Comparison of ENCODE assay signal across 38 cellular contexts in genomic region chr14:98458702-98459101, GRCh38.
"Had no signal": no experiment of that assay in that cellular context is flagged by ENCODE, and none has a peak within 500 bp of the region (broad histone marks: within the 10 kb centered on the region; RNA-seq: fewer than 3 reads in every experiment).

No MANE protein-coding gene starts in this region.

- H3K36me3 Mint-ChIP-seq: activated naive CD8-positive, alpha-beta T cell treated with anti-CD3 and anti-CD28 coated beads for 36 hours; brain had no signal

- H3K4me3 ChIP-seq: adrenal gland, ascending aorta, body of pancreas, breast epithelium, cardiac muscle cell had no signal

- H3K4me3 Mint-ChIP-seq: activated naive CD4-positive, alpha-beta T cell treated with anti-CD3 and anti-CD28 coated beads for 36 hours; activated naive CD4-positive, alpha-beta T cell treated with anti-CD3 and anti-CD28 coated beads, Interleukin-2, amount 10 ng/mL, durations not matched to agents 7 days and 5 days; activated naive CD4-positive, alpha-beta T cell treated with anti-CD3 and anti-CD28 coated beads, Interleukin-2, amount 50 U/mL, for 24 hours; activated naive CD8-positive, alpha-beta T cell; activated naive CD8-positive, alpha-beta T cell treated with anti-CD3 and anti-CD28 coated beads for 36 hours; activated naive CD8-positive, alpha-beta T cell treated with anti-CD3 and anti-CD28 coated beads, Interleukin-2, amount 10 ng/mL, durations not matched to agents 7 days and 5 days; activated naive CD8-positive, alpha-beta T cell treated with anti-CD3 and anti-CD28 coated beads, Interleukin-2, amount 50 U/mL, for 24 hours; activated T-cell treated with anti-CD3 and anti-CD28 coated beads, Interleukin-2, amount 50 U/mL, for 24 hours; activated T-cell treated with anti-CD3 and anti-CD28 coated beads, Interleukin-2, amount 50 U/mL, for 4 hours; activated T-cell treated with anti-CD3 and anti-CD28 coated beads, Interleukin-2, amount 50 U/mL, for 72 hours; activated T-helper 1 cell treated with anti-CD3 and anti-CD28 coated beads, Interleukin-12 subunit alpha, Interleukin-12 subunit beta, Interleukin-2, Interleukin-4 antibody, amounts not matched to agents 30 ng/mL and 10 ng/mL and 1 ng/mL, durations not matched to agents 14 hours and 24 hours and 36 hours; brain; central memory CD8-positive, alpha-beta T cell had no signal

- FAIRE-seq: astrocyte had no signal

- H3K27me3 Mint-ChIP-seq: activated naive CD4-positive, alpha-beta T cell treated with anti-CD3 and anti-CD28 coated beads, Interleukin-2, amount 10 ng/mL, durations not matched to agents 7 days and 5 days; activated naive CD4-positive, alpha-beta T cell treated with anti-CD3 and anti-CD28 coated beads, Interleukin-2, amount 50 U/mL, for 24 hours; activated naive CD8-positive, alpha-beta T cell; activated naive CD8-positive, alpha-beta T cell treated with anti-CD3 and anti-CD28 coated beads for 36 hours; activated naive CD8-positive, alpha-beta T cell treated with anti-CD3 and anti-CD28 coated beads, Interleukin-2, amount 10 ng/mL, durations not matched to agents 7 days and 5 days; activated naive CD8-positive, alpha-beta T cell treated with anti-CD3 and anti-CD28 coated beads, Interleukin-2, amount 50 U/mL, for 24 hours; activated T-cell treated with anti-CD3 and anti-CD28 coated beads, Interleukin-2, amount 50 U/mL, for 24 hours; central memory CD8-positive, alpha-beta T cell had no signal

- H3K4me1 Mint-ChIP-seq: activated naive CD4-positive, alpha-beta T cell treated with anti-CD3 and anti-CD28 coated beads, Interleukin-2, amount 10 ng/mL, durations not matched to agents 7 days and 5 days; activated naive CD8-positive, alpha-beta T cell treated with anti-CD3 and anti-CD28 coated beads, Interleukin-2, amount 10 ng/mL, durations not matched to agents 7 days and 5 days; brain; central memory CD8-positive, alpha-beta T cell had no signal

- H3K27ac ChIP-seq: adrenal gland, ascending aorta, body of pancreas, brain microvascular endothelial cell, breast epithelium, cardiac muscle cell had no signal

- H3K27me3 ChIP-seq: adrenal gland, ascending aorta, body of pancreas, brain microvascular endothelial cell, breast epithelium, cardiac muscle cell had no signal

- H3K9me3 ChIP-seq: adrenal gland, ascending aorta, body of pancreas, breast epithelium had no signal

- H3K4me1 ChIP-seq: adrenal gland, ascending aorta, body of pancreas, breast epithelium had no signal

- H3K36me3 ChIP-seq: adrenal gland, ascending aorta, brain microvascular endothelial cell, breast epithelium, cardiac muscle cell had no signal

- H3K27ac Mint-ChIP-seq: activated naive CD4-positive, alpha-beta T cell treated with anti-CD3 and anti-CD28 coated beads for 36 hours; activated naive CD4-positive, alpha-beta T cell treated with anti-CD3 and anti-CD28 coated beads, Interleukin-2, amount 10 ng/mL, durations not matched to agents 7 days and 5 days; activated naive CD4-positive, alpha-beta T cell treated with anti-CD3 and anti-CD28 coated beads, Interleukin-2, amount 50 U/mL, for 24 hours; activated naive CD4-positive, alpha-beta T cell treated with anti-CD3 and anti-CD28 coated beads, Interleukin-2, amount 50 U/mL, for 72 hours; activated naive CD8-positive, alpha-beta T cell; activated naive CD8-positive, alpha-beta T cell treated with anti-CD3 and anti-CD28 coated beads for 36 hours; activated naive CD8-positive, alpha-beta T cell treated with anti-CD3 and anti-CD28 coated beads, Interleukin-2, amount 10 ng/mL, durations not matched to agents 7 days and 5 days; activated naive CD8-positive, alpha-beta T cell treated with anti-CD3 and anti-CD28 coated beads, Interleukin-2, amount 50 U/mL, for 24 hours; activated T-cell treated with anti-CD3 and anti-CD28 coated beads, Interleukin-2, amount 50 U/mL, for 24 hours; activated T-cell treated with anti-CD3 and anti-CD28 coated beads, Interleukin-2, amount 50 U/mL, for 72 hours; activated T-helper 1 cell treated with anti-CD3 and anti-CD28 coated beads, Interleukin-12 subunit alpha, Interleukin-12 subunit beta, Interleukin-2, Interleukin-4 antibody, amounts not matched to agents 30 ng/mL and 10 ng/mL and 1 ng/mL, durations not matched to agents 14 hours and 24 hours and 36 hours; activated T-helper 2 cell treated with anti-CD3 and anti-CD28 coated beads, Interferon-gamma antibody, Interleukin-2, Interleukin-4, amounts not matched to agents 10 μg/mL and 5 μg/mL and 100 μg/mL, durations not matched to agents 14 hours and 24 hours and 36 hours; brain had no signal

- DNase-seq: activated effector memory CD4-positive, alpha-beta T cell treated with anti-CD3 and anti-CD28 coated beads, Interleukin-2, amount 50 U/mL, for 16 hours; activated effector memory CD4-positive, alpha-beta T cell treated with Interleukin-2 at 50 U/mL for 16 hours; activated gamma-delta T cell; activated gamma-delta T cell treated with Interleukin-2 at 50 U/mL for 16 hours; activated naive CD4-positive, alpha-beta T cell; activated naive CD4-positive, alpha-beta T cell treated with anti-CD3 and anti-CD28 coated beads for 36 hours; activated naive CD4-positive, alpha-beta T cell treated with anti-CD3 and anti-CD28 coated beads, Interleukin-2, amount 10 ng/mL, durations not matched to agents 7 days and 5 days; activated naive CD4-positive, alpha-beta T cell treated with anti-CD3 and anti-CD28 coated beads, Interleukin-2, amount 50 U/mL, for 16 hours; activated naive CD4-positive, alpha-beta T cell treated with Interleukin-2 at 50 U/mL for 16 hours; activated naive CD8-positive, alpha-beta T cell treated with anti-CD3 and anti-CD28 coated beads for 36 hours; activated naive CD8-positive, alpha-beta T cell treated with anti-CD3 and anti-CD28 coated beads, Interleukin-2, amount 10 ng/mL, durations not matched to agents 7 days and 5 days; activated naive CD8-positive, alpha-beta T cell treated with anti-CD3 and anti-CD28 coated beads, Interleukin-2, amount 50 U/mL, for 24 hours; activated T-cell treated with anti-CD3 and anti-CD28 coated beads, Interleukin-2, amount 50 U/mL, for 1 hour; activated T-cell treated with anti-CD3 and anti-CD28 coated beads, Interleukin-2, amount 50 U/mL, for 24 hours; activated T-cell treated with anti-CD3 and anti-CD28 coated beads, Interleukin-2, amount 50 U/mL, for 4 hours; activated T-cell treated with anti-CD3 and anti-CD28 coated beads, Interleukin-2, amount 50 U/mL, for 48 hours; activated T-cell treated with anti-CD3 and anti-CD28 coated beads, Interleukin-2, amount 50 U/mL, for 72 hours; adrenal gland; amniotic stem cell; amygdala; anterior cingulate cortex; aorta; body of pancreas; brain microvascular endothelial cell; caudate nucleus; central memory CD4-positive, alpha-beta T cell; cerebellar nuclear complex had no signal

- ATAC-seq: activated naive CD4-positive, alpha-beta T cell treated with anti-CD3 and anti-CD28 coated beads, Interleukin-2, amount 50 U/mL, for 72 hours; activated naive CD8-positive, alpha-beta T cell treated with anti-CD3 and anti-CD28 coated beads, Interleukin-2, amount 50 U/mL, for 24 hours; activated T-cell treated with anti-CD3 and anti-CD28 coated beads, Interleukin-2, amount 50 U/mL, for 4 hours; activated T-cell treated with anti-CD3 and anti-CD28 coated beads, Interleukin-2, amount 50 U/mL, for 72 hours; body of pancreas had no signal

- H3K9me3 Mint-ChIP-seq: activated naive CD8-positive, alpha-beta T cell treated with anti-CD3 and anti-CD28 coated beads, Interleukin-2, amount 50 U/mL, for 24 hours had no signal
